In genomic region chr22:43449205-43449830, GRCh38 we compare ENCODE assay signal across 2 cellular contexts.
TF ChIP-seq lines count a peak whose summit lies in the region.

No MANE protein-coding gene starts in this region.

TF ChIP-seq in HCT116, 20 proteins besides CTCF, POLR2A, EP300 and RAD21:
- TF ChIP-seq ZBTB33 (IDR thresholded peaks at IDR 0.05; ENCODE audit: extremely low read depth, insufficient replicate concordance, low read length) (no peak), SIN3A (IDR thresholded peaks at IDR 0.05; ENCODE audit: low read depth) (no peak), REST (IDR thresholded peaks at IDR 0.05; ENCODE audit: low read depth) (peak; percentile 67), CEBPB (IDR thresholded peaks at IDR 0.05; ENCODE audit: low read depth) (no peak)

TF ChIP-seq in HepG2, 621 proteins besides CTCF, POLR2A, EP300 and RAD21 (continued from another document):
- TF ChIP-seq REST (IDR thresholded peaks at IDR 0.05; ENCODE audit: borderline replicate concordance in 1 of 2, low read depth in 1 of 2, low read length in 2 of 2) (peak; percentile 41 to 89), MIER2 (CRISPR knock-in tag; IDR thresholded peaks at IDR 0.05) (peak; percentile 38; the same call in 1 of the 2 replicates), EHMT2 (IDR thresholded peaks at IDR 0.05; ENCODE audit: borderline replicate concordance, low read depth, low read length) (peak; percentile 80; the same call in 1 of the 2 replicates), ZNF629 (CRISPR knock-in tag; conservative IDR thresholded peaks at IDR 0.05) (peak; percentile 52; the same call in 1 of the 2 replicates), ZNF879 (CRISPR knock-in tag; IDR thresholded peaks at IDR 0.05) (no peak)
